In the genomic region with DNA sequence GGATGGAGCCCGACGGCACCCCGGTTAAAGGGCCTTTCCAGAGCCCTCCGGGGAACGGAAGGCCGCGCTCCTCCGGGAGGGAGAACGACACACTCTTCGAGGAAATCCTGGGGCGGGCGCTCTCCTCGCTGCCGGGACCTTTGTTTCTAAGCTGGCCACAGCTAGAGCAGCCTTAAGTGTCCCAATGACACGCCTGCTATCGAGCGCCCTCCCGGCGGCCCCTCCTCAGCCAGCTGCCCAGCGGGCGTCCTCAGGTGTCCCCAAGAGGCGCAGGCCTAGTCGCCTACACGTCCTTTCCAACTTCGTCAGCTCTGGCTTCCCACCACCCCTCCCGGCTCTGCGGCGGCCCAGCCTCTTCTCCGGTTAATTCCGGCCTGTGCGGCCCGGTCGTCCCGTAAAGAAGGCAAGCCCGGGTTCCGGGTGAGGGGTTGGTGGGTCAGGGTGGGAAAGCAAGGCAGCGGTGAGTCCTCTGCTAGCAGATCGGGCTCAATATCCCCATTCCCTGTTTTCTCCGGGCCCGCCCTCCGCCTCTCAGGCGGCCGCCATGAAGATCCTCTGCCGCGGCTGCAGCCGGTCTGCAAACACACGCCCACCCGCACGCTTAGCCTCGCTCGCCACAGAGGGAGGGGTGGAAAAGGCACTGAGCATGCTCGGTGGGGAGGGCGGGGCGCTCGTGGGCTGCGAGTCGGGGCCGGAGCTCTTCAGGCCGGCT, we compare ENCODE assay signal across 8 cellular contexts. TPM values are rescaled to one million over a fixed set of nuclear protein-coding genes. Genes with fewer than 3 reads are reported as not detected.
A peak's percentile ranks its signal among the peaks of the same experiment; 100 is the strongest.
DNase-seq lines count a peak whose midpoint lies in the region; ATAC-seq and TF ChIP-seq lines count a peak whose summit lies in the region.

No MANE protein-coding gene starts in this region.

- H2AFZ ChIP-seq in GM23338 = peak overlapping the region; percentile 93
- peak overlapping the region; percentile 95 for H2AFZ ChIP-seq in Karpas-422 (ENCODE audit: low read length)
- H2AFZ ChIP-seq in neural cell (ENCODE audit: low read depth, low read length) = peak overlapping the region; percentile 77

- H3K27ac Mint-ChIP-seq in GM23338 = peak overlapping the region; percentile 97
- H3K27ac Mint-ChIP-seq in stimulated activated naive CD8-positive, alpha-beta T cell treated with anti-CD3 and anti-CD28 coated beads, Interleukin-15, Interleukin-2, amounts not matched to agents 100 ng/mL and 50 ng/mL, for 24 hours = peak overlapping the region; percentile 93

- TF ChIP-seq CTCF in GM23338 (conservative IDR thresholded peaks at IDR 0.05; ENCODE audit: low read depth in 2 of 2) (no peak), fibroblast of the aortic adventitia (IDR thresholded peaks at IDR 0.05; ENCODE audit: insufficient read depth, low read length) (no peak), neural cell (IDR thresholded peaks at IDR 0.05; ENCODE audit: poor library complexity, severe bottlenecking) (no peak)

- no peaks in the 10 kb centered on the region for H3F3A ChIP-seq in GM23338 (replicated peaks; ENCODE audit: low read depth)
- peaks cover 2% of the 10 kb centered on the region for H3F3A ChIP-seq in neural cell (ENCODE audit: insufficient read depth, low read length, poor library complexity, severe bottlenecking)

- H3K9me3 Mint-ChIP-seq in GM23338 = no peaks in the 10 kb centered on the region
- H3K9me3 Mint-ChIP-seq in stimulated activated naive CD8-positive, alpha-beta T cell treated with anti-CD3 and anti-CD28 coated beads, Interleukin-15, Interleukin-2, amounts not matched to agents 100 ng/mL and 50 ng/mL, for 24 hours = no peaks in the 10 kb centered on the region

- TF ChIP-seq EP300 in neural cell (conservative IDR thresholded peaks at IDR 0.05; ENCODE audit: poor library complexity, severe bottlenecking) = no peak

- H3K4me1 Mint-ChIP-seq in GM23338 = peaks cover 27% of the 10 kb centered on the region
- peaks cover 54% of the 10 kb centered on the region for H3K4me1 Mint-ChIP-seq in stimulated activated naive CD8-positive, alpha-beta T cell treated with anti-CD3 and anti-CD28 coated beads, Interleukin-15, Interleukin-2, amounts not matched to agents 100 ng/mL and 50 ng/mL, for 24 hours (ENCODE audit: low read depth)

- H3K4me3 ChIP-seq in GM23338 (peak overlapping the region; percentile 93), Karpas-422 (ENCODE audit: low read length) (peak overlapping the region; percentile 90), fibroblast of the aortic adventitia (ENCODE audit: low read depth, low read length) (peak overlapping the region; percentile 83), neural cell (ENCODE audit: low read length) (peak overlapping the region; percentile 95)

- H4K20me1 ChIP-seq in GM23338 (replicated peaks; ENCODE audit: insufficient read depth) (0 out of 2 replicates have a peak, but pooled peaks cover 4% of the 10 kb centered on the region), Karpas-422 (ENCODE audit: insufficient read depth, low read depth, low read length) (peaks cover 5% of the 10 kb centered on the region; the same call in 1 of the 2 replicates), neural cell (ENCODE audit: insufficient read depth) (no peaks in the 10 kb centered on the region)

- DNase-seq in ELR (ENCODE audit: low read depth) = peak; percentile 95
- DNase-seq in GM23338 (ENCODE audit: low spot score) = peak; percentile 91
- DNase-seq in Karpas-422 = peak; percentile 97
- peak; percentile 93 for DNase-seq in RPMI7951 (ENCODE audit: low read depth)
- DNase-seq in activated effector memory CD4-positive, alpha-beta T cell treated with anti-CD3 and anti-CD28 coated beads, Interleukin-2, amount 50 U/mL, for 16 hours = peak; percentile 97
- DNase-seq in fibroblast of the aortic adventitia (ENCODE audit: low read depth) = peak; percentile 94

- H3K27me3 ChIP-seq in GM23338 (ENCODE audit: insufficient read depth) (no peaks in the 10 kb centered on the region; the same call in none of the 2 replicates), Karpas-422 (ENCODE audit: low read length) (peaks cover 4% of the 10 kb centered on the region; the same call in 1 of the 2 replicates), neural cell (ENCODE audit: insufficient read depth, low read depth, low read length) (no peaks in the 10 kb centered on the region)

- H3K27ac ChIP-seq in GM23338 (ENCODE audit: low read depth) (peak overlapping the region; percentile 97), Karpas-422 (ENCODE audit: low read length) (peak overlapping the region; percentile 48), neural cell (ENCODE audit: low read length) (peak overlapping the region; percentile 98)

- ATAC-seq in GM23338 = peak; percentile 83

- H3K9ac ChIP-seq in Karpas-422 (ENCODE audit: low read length) (peak overlapping the region; percentile 87), neural cell (ENCODE audit: low read length) (peak overlapping the region; percentile 97)

- H3K4me1 ChIP-seq in GM23338 (ENCODE audit: insufficient read depth) (peaks cover 20% of the 10 kb centered on the region), Karpas-422 (ENCODE audit: low read length) (peaks cover 23% of the 10 kb centered on the region)

- no peak for TF ChIP-seq RAD21 in neural cell (conservative IDR thresholded peaks at IDR 0.05)

- H3K9me2 ChIP-seq in GM23338 (ENCODE audit: insufficient read depth) = no peaks in the 10 kb centered on the region
- H3K9me2 ChIP-seq in Karpas-422 (replicated peaks; ENCODE audit: insufficient read depth, low read length) = no peaks in the 10 kb centered on the region
- no peaks in the 10 kb centered on the region for H3K9me2 ChIP-seq in neural cell (ENCODE audit: insufficient read depth, low read length)

- H3K4me3 Mint-ChIP-seq in GM23338 = peak overlapping the region; percentile 88
- peak overlapping the region; percentile 93 for H3K4me3 Mint-ChIP-seq in stimulated activated naive CD8-positive, alpha-beta T cell treated with anti-CD3 and anti-CD28 coated beads, Interleukin-15, Interleukin-2, amounts not matched to agents 100 ng/mL and 50 ng/mL, for 24 hours

- H3K79me2 ChIP-seq in GM23338 (replicated peaks; ENCODE audit: insufficient read depth) (peaks cover 41% of the 10 kb centered on the region), Karpas-422 (ENCODE audit: low read length) (peaks cover 61% of the 10 kb centered on the region), neural cell (replicated peaks; ENCODE audit: insufficient read depth, low read length) (peaks cover 26% of the 10 kb centered on the region)

- peak overlapping the region; percentile 97 for H3K4me2 ChIP-seq in GM23338
- H3K4me2 ChIP-seq in Karpas-422 (ENCODE audit: low read depth, low read length, poor library complexity, severe bottlenecking) = peak overlapping the region; percentile 93
- peak overlapping the region; percentile 42 for H3K4me2 ChIP-seq in neural cell (ENCODE audit: low read length)

- H3K36me3 ChIP-seq in GM23338 (ENCODE audit: insufficient read depth) (no peaks in the 10 kb centered on the region), Karpas-422 (ENCODE audit: insufficient read depth, low read length) (peaks cover 21% of the 10 kb centered on the region), neural cell (ENCODE audit: insufficient read depth, low read length) (no peaks in the 10 kb centered on the region)

- H3K36me3 Mint-ChIP-seq in GM23338 (ENCODE audit: low read depth) = no peaks in the 10 kb centered on the region; the same call in 1 of the 3 replicates
- H3K36me3 Mint-ChIP-seq in stimulated activated naive CD8-positive, alpha-beta T cell treated with anti-CD3 and anti-CD28 coated beads, Interleukin-15, Interleukin-2, amounts not matched to agents 100 ng/mL and 50 ng/mL, for 24 hours (ENCODE audit: low read depth) = peaks cover 12% of the 10 kb centered on the region

- H3K27me3 Mint-ChIP-seq in GM23338 (ENCODE audit: insufficient read depth, low read depth, poor library complexity) = peaks cover 3% of the 10 kb centered on the region
- H3K27me3 Mint-ChIP-seq in stimulated activated naive CD8-positive, alpha-beta T cell treated with anti-CD3 and anti-CD28 coated beads, Interleukin-15, Interleukin-2, amounts not matched to agents 100 ng/mL and 50 ng/mL, for 24 hours = no peaks in the 10 kb centered on the region

- H3K9me3 ChIP-seq in Karpas-422 (ENCODE audit: low read length) (no peaks in the 10 kb centered on the region), neural cell (ENCODE audit: low read length) (no peaks in the 10 kb centered on the region)

TF ChIP-seq in GM23338, 12 proteins besides CTCF, POLR2A, EP300 and RAD21:
- TF ChIP-seq EZH2 (IDR thresholded peaks at IDR 0.05; ENCODE audit: low read depth, unreplicated experiment) (no peak), POLR2AphosphoS5 (IDR thresholded peaks at IDR 0.05; ENCODE audit: low read depth) (peak; percentile 88), ZNF331 (CRISPR knock-in tag; IDR thresholded peaks at IDR 0.05; ENCODE audit: low read depth) (no peak), EZH2phosphoT487 (IDR thresholded peaks at IDR 0.05; ENCODE audit: unreplicated experiment) (no peak), CREB1 (CRISPR knock-in tag; IDR thresholded peaks at IDR 0.05; ENCODE audit: low read depth) (0 out of 2 replicates have a peak, but pooled peaks have one; percentile 4)

TF ChIP-seq in neural cell, 6 proteins besides CTCF, POLR2A, EP300 and RAD21 (continues in another document):
- TF ChIP-seq TAF1 (IDR thresholded peaks at IDR 0.05; ENCODE audit: low read depth) = peak; percentile 62

RNA-seq across cellular contexts. Expression of gene RAP1GDS1, which starts 0.4 kb away (rescaled TPM):
- total RNA-seq in GM23338 (2014; rRNA removed; shearing (Covaris generic)) = 26.8 and 32.4 TPM in 2 replicates
- polyA plus RNA-seq in GM23338 (2016; fragmentation: Nextera tagmentation; extraction: Ambion mirVana) (22.7 and 23.7 TPM in 2 replicates), neural cell (41.1 and 45.3 TPM in 2 replicates)
- 77.9 and 141 TPM in 2 replicates for total RNA-seq in Karpas-422 (2014; rRNA removed; shearing (Covaris generic); ENCODE audit: low replicate concordance)
- total RNA-seq in RPMI7951 (2014; rRNA removed; shearing (Covaris generic)) = 65.1 and 66.3 TPM in 2 replicates
- total RNA-seq in fibroblast of the aortic adventitia (ENCODE audit: low replicate concordance) = 24.1 and 62.2 TPM in 2 replicates
- 81.1 and 82.0 TPM in 2 replicates for polyA minus RNA-seq in neural cell

Comparison
In these comparisons a context has a peak if more than half of its experiments do, and no peak if none do; other contexts are left out.
1. Peak in every context shown above with its lines: DNase-seq, ATAC-seq, H3K4me3 ChIP-seq and H3K27ac ChIP-seq.
2. H3K27ac ChIP-seq: peak in every context shown above with its lines; median percentile 98 in neural cell; 97 in GM23338; 48 in Karpas-422.
3. H3K4me2 ChIP-seq: peak in every context shown above with its lines; median percentile 97 in GM23338; 93 in Karpas-422; 42 in neural cell.